In genomic region chr16:18855196-18855595, GRCh38 we compare ENCODE assay signal across 1 cellular context.
TF ChIP-seq lines count a peak whose summit lies in the region.

No MANE protein-coding gene starts in this region.

TF ChIP-seq in K562, 482 proteins besides CTCF, POLR2A, EP300 and RAD21 (continued from another document):
- TF ChIP-seq, protein P1, sequence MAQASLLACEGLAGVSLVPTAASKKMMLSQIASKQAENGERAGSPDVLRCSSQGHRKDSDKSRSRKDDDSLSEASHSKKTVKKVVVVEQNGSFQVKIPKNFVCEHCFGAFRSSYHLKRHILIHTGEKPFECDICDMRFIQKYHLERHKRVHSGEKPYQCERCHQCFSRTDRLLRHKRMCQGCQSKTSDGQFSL (CRISPR knock-in tag; IDR thresholded peaks at IDR 0.05), result no peak
- TF ChIP-seq, protein P1 (tag; IDR thresholded peaks at IDR 0.05), result no peak
